ENCODE assay signal across 35 cellular contexts in the genomic region with DNA sequence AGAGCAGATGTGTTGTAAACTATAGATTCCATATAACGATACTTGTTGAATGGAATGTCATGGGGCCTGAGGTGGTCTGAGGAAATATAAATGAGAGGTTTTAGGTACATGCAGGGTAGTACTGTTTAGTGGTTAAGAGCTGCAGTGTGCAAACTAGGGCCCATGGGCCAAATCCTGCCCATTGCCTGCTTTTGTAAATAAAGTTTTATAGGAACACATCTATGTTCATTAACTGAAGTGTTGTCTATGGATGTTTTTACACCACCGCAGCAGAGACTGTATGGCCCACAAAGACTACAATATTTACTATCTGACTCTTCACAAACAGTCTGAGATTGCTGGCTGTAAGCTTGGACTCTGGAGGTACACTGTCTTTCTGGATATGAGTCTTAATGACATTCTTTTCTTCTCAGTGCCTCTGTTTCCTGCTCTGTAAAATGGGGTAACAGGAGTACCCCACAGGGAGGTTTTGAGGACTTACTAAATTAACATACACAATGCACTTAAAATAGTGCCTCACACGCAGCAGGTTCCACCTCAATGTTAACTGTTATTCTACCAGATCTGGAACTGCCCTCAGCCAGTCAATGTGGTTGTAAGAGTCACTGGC. TPM values are rescaled to one million over a fixed set of nuclear protein-coding genes. Genes with fewer than 3 reads are reported as not detected.
"Had no signal": no experiment of that assay in that cellular context is flagged by ENCODE, and none has a peak within 500 bp of the region (broad histone marks: within the 10 kb centered on the region; RNA-seq: fewer than 3 reads in every experiment).

No MANE protein-coding gene starts in this region.

- H3K36me3 ChIP-seq: neural progenitor cell, ovary, spleen, suprapubic skin, thoracic aorta, thyroid gland, tibial nerve, upper lobe of left lung, vagina had no signal

- H3K9me3 Mint-ChIP-seq: natural killer cell; nephron; neural progenitor cell; stimulated activated memory B cell treated with anti-CD40 and anti-IgM and Interleukin-4, amounts not matched to agents 10 μg/mL and 1 μg/mL and 100 μg/mL, for 72 hours; stimulated activated naive CD8-positive, alpha-beta T cell treated with anti-CD3 and anti-CD28 coated beads, Interleukin-15, amount 100 ng/mL, for 72 hours had no signal

- H3K9ac ChIP-seq: neural progenitor cell, parathyroid adenoma had no signal

- H3K27ac ChIP-seq: neural progenitor cell, ovary, parathyroid adenoma, psoas muscle, skin epidermis, spleen, suprapubic skin, thoracic aorta, thyroid gland, tibial nerve, upper lobe of left lung, vagina had no signal

- H3K27me3 Mint-ChIP-seq: stimulated activated memory B cell treated with anti-CD40 and anti-IgM and Interleukin-4, amounts not matched to agents 10 μg/mL and 1 μg/mL and 100 μg/mL, for 72 hours had no signal

- H3K4me1 ChIP-seq: neural progenitor cell, parathyroid adenoma, psoas muscle, spleen, suprapubic skin, thyroid gland, tibial nerve, upper lobe of left lung, vagina had no signal

- H3K4me2 ChIP-seq: neural progenitor cell, smooth muscle cell had no signal

- H3K4me3 Mint-ChIP-seq: natural killer cell; nephron; neural progenitor cell; stimulated activated memory B cell treated with anti-CD40 and anti-IgM and Interleukin-4, amounts not matched to agents 10 μg/mL and 1 μg/mL and 100 μg/mL, for 72 hours; stimulated activated naive CD8-positive, alpha-beta T cell treated with anti-CD3 and anti-CD28 coated beads, Interleukin-15, amount 100 ng/mL, for 72 hours had no signal

- DNase-seq: natural killer cell; occipital lobe; ovary; posterior cingulate gyrus; psoas muscle; right cardiac atrium; spleen; stimulated activated CD4-positive, alpha-beta T cell treated with anti-CD3 and anti-CD28 coated beads, Interleukin-12 subunit alpha, Interleukin-12 subunit beta, amount 100 ng/mL, for 4 hours; stimulated activated CD4-positive, alpha-beta T cell treated with anti-CD3 and anti-CD28 coated beads, Interleukin-1b, Interleukin-23, amount 100 ng/mL, for 48 hours; stimulated activated CD4-positive, alpha-beta T cell treated with anti-CD3 and anti-CD28 coated beads, Interleukin-4, amount 100 ng/mL, for 1 hour; stimulated activated CD4-positive, alpha-beta T cell treated with anti-CD3 and anti-CD28 coated beads, Interleukin-4, amount 100 ng/mL, for 4 hours; stimulated activated CD8-positive, alpha-beta memory T cell treated with anti-CD3 and anti-CD28 coated beads, Interleukin-4, amount 100 ng/mL, for 48 hours; stimulated activated naive CD4-positive, alpha-beta T cell; stimulated activated naive CD8-positive, alpha-beta T cell treated with anti-CD3 and anti-CD28 coated beads, Interleukin-15, amount 100 ng/mL, for 72 hours; stimulated activated naive CD8-positive, alpha-beta T cell treated with anti-CD3 and anti-CD28 coated beads, Interleukin-15, Interleukin-2, amounts not matched to agents 100 U/mL and 50 U/mL, for 24 hours; substantia nigra; thyroid gland; upper lobe of left lung had no signal

- H3K4me3 ChIP-seq: neural progenitor cell, ovary, psoas muscle, skin epidermis, smooth muscle cell, spleen, suprapubic skin, thoracic aorta, thyroid gland, tibial nerve, upper lobe of left lung, vagina had no signal

- H3K27me3 ChIP-seq: neural progenitor cell, ovary, spleen, suprapubic skin, thyroid gland, tibial nerve, upper lobe of left lung, vagina had no signal

- H3K79me2 ChIP-seq: parathyroid adenoma had no signal

- H3K36me3 Mint-ChIP-seq: natural killer cell, neural progenitor cell had no signal

- FAIRE-seq: urothelium cell line had no signal

- H3K9me3 ChIP-seq: ovary, psoas muscle, spleen, suprapubic skin, thoracic aorta, thyroid gland, tibial nerve, upper lobe of left lung, vagina had no signal

- H3K27ac Mint-ChIP-seq: natural killer cell; nephron; neural progenitor cell; progenitor cell of endocrine pancreas; stimulated activated memory B cell treated with anti-CD40 and anti-IgM and Interleukin-4, amounts not matched to agents 10 μg/mL and 1 μg/mL and 100 μg/mL, for 72 hours; stimulated activated naive CD8-positive, alpha-beta T cell treated with anti-CD3 and anti-CD28 coated beads, Interleukin-15, amount 100 ng/mL, for 72 hours had no signal

- ATAC-seq: natural killer cell; psoas muscle; right cardiac atrium; sciatic nerve; stimulated activated memory B cell treated with anti-CD40 and anti-IgM and Interleukin-4, amounts not matched to agents 10 μg/mL and 1 μg/mL and 100 μg/mL, for 72 hours; stimulated activated naive CD8-positive, alpha-beta T cell treated with anti-CD3 and anti-CD28 coated beads, Interleukin-15, amount 100 ng/mL, for 72 hours; stimulated activated naive CD8-positive, alpha-beta T cell treated with anti-CD3 and anti-CD28 coated beads, Interleukin-15, Interleukin-2, amounts not matched to agents 100 U/mL and 50 U/mL, for 24 hours had no signal

- H2AFZ ChIP-seq: neural progenitor cell, parathyroid adenoma had no signal

- H3K4me1 Mint-ChIP-seq: nephron; stimulated activated memory B cell treated with anti-CD40 and anti-IgM and Interleukin-4, amounts not matched to agents 10 μg/mL and 1 μg/mL and 100 μg/mL, for 72 hours; stimulated activated naive CD8-positive, alpha-beta T cell treated with anti-CD3 and anti-CD28 coated beads, Interleukin-15, amount 100 ng/mL, for 72 hours had no signal

RNA-seq across cellular contexts. Expression of a gene that starts 12.5 kb away (rescaled TPM):
- total RNA-seq: occipital lobe, osteoblast, ovary, progenitor cell of endocrine pancreas, psoas muscle, renal cortical epithelial cell, right cardiac atrium, sciatic nerve, smooth muscle cell, thoracic aorta, thyroid gland, ureter, vagina had no signal
- polyA plus RNA-seq: neural cell, ovary, psoas muscle, right cardiac atrium, smooth muscle cell had no signal
